19 cellular contexts compared by ENCODE assay signal in genomic region chr5:65808818-65809217, GRCh38.
A peak's percentile ranks its signal among the peaks of the same experiment; 100 is the strongest.
DNase-seq lines count a peak whose midpoint lies in the region; ATAC-seq and TF ChIP-seq lines count a peak whose summit lies in the region.
"Had no signal": no experiment of that assay in that cellular context is flagged by ENCODE, and none has a peak within 500 bp of the region (broad histone marks: within the 10 kb centered on the region; RNA-seq: fewer than 3 reads in every experiment).

No MANE protein-coding gene starts in this region.

- no peaks in the 10 kb centered on the region for H3K27me3 Mint-ChIP-seq in dendritic cell treated with granulocyte-macrophage colony-stimulating factor and Interleukin-4, amounts not matched to agents 40 ng/mL and 50 ng/mL, for 4 days
- H3K27me3 Mint-ChIP-seq in nephron (ENCODE audit: low read depth), result no peaks in the 10 kb centered on the region
- H3K27me3 Mint-ChIP-seq in stimulated activated naive B cell treated with anti-CD40 and anti-IgM and Interleukin-4, amounts not matched to agents 10 μg/mL and 1 μg/mL and 100 μg/mL, for 72 hours, result no peaks in the 10 kb centered on the region
- H3K27me3 Mint-ChIP-seq: central memory CD8-positive, alpha-beta T cell; IgD-negative memory B cell had no signal

- H3K36me3 ChIP-seq in SJSA1, result peaks cover 21% of the 10 kb centered on the region

- no peaks in the 10 kb centered on the region for H3K9me3 Mint-ChIP-seq in dendritic cell treated with granulocyte-macrophage colony-stimulating factor and Interleukin-4, amounts not matched to agents 40 ng/mL and 50 ng/mL, for 4 days
- no peaks in the 10 kb centered on the region for H3K9me3 Mint-ChIP-seq in nephron
- H3K9me3 Mint-ChIP-seq in stimulated activated naive B cell treated with anti-CD40 and anti-IgM and Interleukin-4, amounts not matched to agents 10 μg/mL and 1 μg/mL and 100 μg/mL, for 72 hours, result no peaks in the 10 kb centered on the region
- H3K9me3 Mint-ChIP-seq: central memory CD8-positive, alpha-beta T cell; IgD-negative memory B cell had no signal

- H3K27ac Mint-ChIP-seq in dendritic cell treated with granulocyte-macrophage colony-stimulating factor and Interleukin-4, amounts not matched to agents 40 ng/mL and 50 ng/mL, for 4 days, result peak overlapping the region; percentile 64
- H3K27ac Mint-ChIP-seq in nephron, result peak overlapping the region in 2 of 3 experiments; percentile 24 to 53
- H3K27ac Mint-ChIP-seq in stimulated activated naive B cell treated with anti-CD40 and anti-IgM and Interleukin-4, amounts not matched to agents 10 μg/mL and 1 μg/mL and 100 μg/mL, for 72 hours, result no peak overlapping the region
- H3K27ac Mint-ChIP-seq: IgD-negative memory B cell had no signal

- H3K9me3 ChIP-seq in SJSA1 (replicated peaks), result no peaks in the 10 kb centered on the region
- H3K9me3 ChIP-seq: sigmoid colon had no signal

- H3K36me3 Mint-ChIP-seq in dendritic cell treated with granulocyte-macrophage colony-stimulating factor and Interleukin-4, amounts not matched to agents 40 ng/mL and 50 ng/mL, for 4 days (ENCODE audit: low read depth), result peaks cover 77% of the 10 kb centered on the region
- H3K36me3 Mint-ChIP-seq in nephron (ENCODE audit: low read depth), result peaks cover 77% of the 10 kb centered on the region
- peaks cover 35 to 69% of the 10 kb centered on the region in 2 donors for H3K36me3 Mint-ChIP-seq in stimulated activated naive B cell treated with anti-CD40 and anti-IgM and Interleukin-4, amounts not matched to agents 10 μg/mL and 1 μg/mL and 100 μg/mL, for 72 hours

- TF ChIP-seq CTCF in AG10803 (conservative IDR thresholded peaks at IDR 0.05; ENCODE audit: low read length) (no peak), nephron (IDR thresholded peaks at IDR 0.05; ENCODE audit: unreplicated experiment in 3 of 3) (no peak)

- intact Hi-C loops in dendritic cell treated with granulocyte-macrophage colony-stimulating factor and Interleukin-4, amounts not matched to agents 40 ng/mL and 50 ng/mL, for 4 days (cut with micrococcal nuclease), result no loop called here

- ATAC-seq in stimulated activated naive B cell treated with anti-CD40 and anti-IgM and Interleukin-4, amounts not matched to agents 10 μg/mL and 1 μg/mL and 100 μg/mL, for 72 hours (replicated peaks), result no peak
- ATAC-seq in GM21360 (IDR thresholded peaks at IDR 0.05; ENCODE audit: unreplicated experiment), result no peak
- ATAC-seq: stimulated activated naive CD8-positive, alpha-beta T cell treated with anti-CD3 and anti-CD28 coated beads, Interleukin-15, Interleukin-2, amounts not matched to agents 100 U/mL and 50 U/mL, for 24 hours had no signal

- H3K27me3 ChIP-seq in SJSA1 (replicated peaks), result no peaks in the 10 kb centered on the region
- H3K27me3 ChIP-seq: sigmoid colon had no signal

- H3K4me1 Mint-ChIP-seq in dendritic cell treated with granulocyte-macrophage colony-stimulating factor and Interleukin-4, amounts not matched to agents 40 ng/mL and 50 ng/mL, for 4 days (ENCODE audit: low read depth), result peaks cover 28% of the 10 kb centered on the region
- peaks cover 6% of the 10 kb centered on the region for H3K4me1 Mint-ChIP-seq in nephron
- peaks cover 0 to 1% of the 10 kb centered on the region in 2 donors for H3K4me1 Mint-ChIP-seq in stimulated activated naive B cell treated with anti-CD40 and anti-IgM and Interleukin-4, amounts not matched to agents 10 μg/mL and 1 μg/mL and 100 μg/mL, for 72 hours

- H3K4me3 ChIP-seq in AG10803 (ENCODE audit: low read length) (no peak overlapping the region), SJSA1 (no peak overlapping the region)
- H3K4me3 ChIP-seq: sigmoid colon had no signal

- H3K4me3 Mint-ChIP-seq in dendritic cell treated with granulocyte-macrophage colony-stimulating factor and Interleukin-4, amounts not matched to agents 40 ng/mL and 50 ng/mL, for 4 days, result no peak overlapping the region
- no peak overlapping the region for H3K4me3 Mint-ChIP-seq in nephron
- H3K4me3 Mint-ChIP-seq in stimulated activated naive B cell treated with anti-CD40 and anti-IgM and Interleukin-4, amounts not matched to agents 10 μg/mL and 1 μg/mL and 100 μg/mL, for 72 hours, result no peak overlapping the region
- H3K4me3 Mint-ChIP-seq: central memory CD8-positive, alpha-beta T cell; IgD-negative memory B cell had no signal

- peak overlapping the region; percentile 47 for H3K27ac ChIP-seq in SJSA1
- H3K27ac ChIP-seq: epithelial cell of prostate, WERI-Rb-1 had no signal

- peaks cover 56% of the 10 kb centered on the region for H3K4me1 ChIP-seq in SJSA1 (replicated peaks)
- H3K4me1 ChIP-seq: sigmoid colon had no signal

- DNase-seq in AG10803 (ENCODE audit: low read depth) (peak; percentile 63), SJSA1 (ENCODE audit: low read depth in 1 of 2, low spot score in 2 of 2) (peak in 1 of 2 experiments; percentile 39), COR-L47 (lab: John Stamatoyannopoulos, UW) (no peak), NCI-H1436 (lab: John Stamatoyannopoulos, UW) (no peak)
- no peak for DNase-seq in stimulated activated naive B cell treated with anti-CD40 and anti-IgM and Interleukin-4, amounts not matched to agents 10 μg/mL and 1 μg/mL and 100 μg/mL, for 72 hours
- DNase-seq: activated gamma-delta T cell treated with Interleukin-2 at 50 U/mL for 16 hours; AML-193; NCI-H1417 treated with DMSO at 0.1 percent for 48 hours; NCI-H510A; OCI-M1; sigmoid colon; stimulated activated naive CD8-positive, alpha-beta T cell treated with anti-CD3 and anti-CD28 coated beads, Interleukin-15, Interleukin-2, amounts not matched to agents 100 U/mL and 50 U/mL, for 24 hours; WERI-Rb-1 had no signal
